Comparison of ENCODE assay signal across 19 cellular contexts in the genomic region with DNA sequence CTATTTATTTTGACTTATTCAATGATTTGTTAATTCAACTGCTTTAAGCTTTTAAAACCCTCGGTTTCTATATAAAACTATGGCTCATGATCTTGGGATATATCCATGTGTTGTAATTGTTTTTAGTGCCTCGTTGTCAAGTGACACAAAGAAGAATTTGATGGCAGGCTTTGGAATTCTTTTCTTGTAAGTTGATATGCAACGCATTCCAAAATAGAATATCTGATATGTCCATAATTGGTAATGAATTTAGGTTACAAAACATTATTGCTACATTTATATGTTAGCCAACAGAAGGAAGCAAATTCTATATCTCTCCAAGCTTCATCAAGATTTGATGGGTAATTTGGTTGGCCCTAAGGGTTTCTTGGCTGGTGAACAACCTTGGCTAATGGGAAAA.
"Had no signal": no experiment of that assay in that cellular context is flagged by ENCODE, and none has a peak within 500 bp of the region (broad histone marks: within the 10 kb centered on the region; RNA-seq: fewer than 3 reads in every experiment).

No MANE protein-coding gene starts in this region.

- DNase-seq: effector memory CD8-positive, alpha-beta T cell; heart left ventricle; hippocampal formation; kidney glomerular epithelial cell; mammary epithelial cell; naive thymus-derived CD8-positive, alpha-beta T cell; psoas muscle; retina; stimulated activated CD4-positive, alpha-beta T cell treated with anti-CD3 and anti-CD28 coated beads, Interleukin-2, amount 100 ng/mL, for 24 hours; stimulated activated CD4-positive, alpha-beta T cell treated with anti-CD3 and anti-CD28 coated beads, Interleukin-4, amount 100 ng/mL, for 4 hours; stimulated activated naive B cell treated with anti-CD40 and anti-IgM and Interleukin-4, amounts not matched to agents 10 μg/mL and 1 μg/mL and 100 μg/mL, for 72 hours; stimulated activated naive CD8-positive, alpha-beta T cell treated with anti-CD3 and anti-CD28 coated beads, Interleukin-15, amount 100 ng/mL, for 72 hours; substantia nigra had no signal

- H3K27me3 ChIP-seq: esophagus muscularis mucosa, heart left ventricle, neutrophil had no signal

- H3K4me1 ChIP-seq: esophagus muscularis mucosa, heart left ventricle, psoas muscle had no signal

- ATAC-seq: effector memory CD8-positive, alpha-beta T cell; heart left ventricle; naive thymus-derived CD8-positive, alpha-beta T cell; psoas muscle; sciatic nerve; stimulated activated naive B cell treated with anti-CD40 and anti-IgM and Interleukin-4, amounts not matched to agents 10 μg/mL and 1 μg/mL and 100 μg/mL, for 72 hours; stimulated activated naive CD8-positive, alpha-beta T cell treated with anti-CD3 and anti-CD28 coated beads, Interleukin-15, amount 100 ng/mL, for 72 hours had no signal

- H3K27ac ChIP-seq: epithelial cell of prostate, esophagus muscularis mucosa, heart left ventricle, neutrophil, psoas muscle, skin epidermis, thoracic aorta had no signal

- H3K4me3 ChIP-seq: esophagus muscularis mucosa, heart left ventricle, psoas muscle, skin epidermis, thoracic aorta had no signal

- H3K9me3 ChIP-seq: esophagus muscularis mucosa, heart left ventricle, neutrophil, psoas muscle, thoracic aorta had no signal

- H3K36me3 ChIP-seq: esophagus muscularis mucosa, heart left ventricle, neutrophil, thoracic aorta had no signal
